17 cellular contexts compared by ENCODE assay signal in genomic region chr17:43588121-43588520, GRCh38.
"Had no signal": no experiment of that assay in that cellular context is flagged by ENCODE, and none has a peak within 500 bp of the region (broad histone marks: within the 10 kb centered on the region; RNA-seq: fewer than 3 reads in every experiment).

No MANE protein-coding gene starts in this region.

- H3K4me3 Mint-ChIP-seq: activated naive CD4-positive, alpha-beta T cell treated with anti-CD3 and anti-CD28 coated beads, Interleukin-2, amount 50 U/mL, for 24 hours; activated T-cell treated with anti-CD3 and anti-CD28 coated beads, Interleukin-2, amount 50 U/mL, for 72 hours; dendritic cell treated with granulocyte-macrophage colony-stimulating factor and Interleukin-4, amounts not matched to agents 40 ng/mL and 50 ng/mL, for 4 days; mesothelial cell of epicardium; T-helper 1 cell treated with Interleukin-12 subunit alpha and Interleukin-12 subunit beta and Interleukin-4 antibody, amounts not matched to agents 30 μg/mL and 1 μg/mL, for 36 hours had no signal

- H3K36me3 ChIP-seq: ovary, tibial artery had no signal

- H3K36me3 Mint-ChIP-seq: activated naive CD4-positive, alpha-beta T cell treated with anti-CD3 and anti-CD28 coated beads, Interleukin-2, amount 50 U/mL, for 24 hours; mesothelial cell of epicardium had no signal

- DNase-seq: activated CD4-positive, alpha-beta T cell treated with anti-CD3 and anti-CD28 coated beads, Interleukin-2, amount 50 U/mL, for 1 hour; activated gamma-delta T cell; activated T-cell treated with anti-CD3 and anti-CD28 coated beads, Interleukin-2, amount 50 U/mL, for 72 hours; effector CD8-positive, alpha-beta T cell; hippocampal formation; left colon; ovary; psoas muscle; stimulated activated naive CD4-positive, alpha-beta T cell treated with Interleukin-2 at 50 U/mL for 16 hours; substantia nigra; tibial artery had no signal

- H3K27me3 ChIP-seq: ovary, tibial artery had no signal

- H3K9me3 ChIP-seq: ovary, psoas muscle, tibial artery had no signal

- H3K4me3 ChIP-seq: lung, ovary, psoas muscle, tibial artery had no signal

- H3K27ac Mint-ChIP-seq: activated naive CD4-positive, alpha-beta T cell treated with anti-CD3 and anti-CD28 coated beads, Interleukin-2, amount 50 U/mL, for 24 hours; activated T-cell treated with anti-CD3 and anti-CD28 coated beads, Interleukin-2, amount 50 U/mL, for 72 hours; dendritic cell treated with granulocyte-macrophage colony-stimulating factor and Interleukin-4, amounts not matched to agents 40 ng/mL and 50 ng/mL, for 4 days; mesothelial cell of epicardium; T-helper 1 cell treated with Interleukin-12 subunit alpha and Interleukin-12 subunit beta and Interleukin-4 antibody, amounts not matched to agents 30 μg/mL and 1 μg/mL, for 36 hours had no signal

- H3K27ac ChIP-seq: ovary, psoas muscle, tibial artery had no signal

- ATAC-seq: activated T-cell treated with anti-CD3 and anti-CD28 coated beads, Interleukin-2, amount 50 U/mL, for 72 hours; esophagus mucosa; left colon; psoas muscle had no signal

- H3K9me3 Mint-ChIP-seq: activated naive CD4-positive, alpha-beta T cell treated with anti-CD3 and anti-CD28 coated beads, Interleukin-2, amount 50 U/mL, for 24 hours; activated T-cell treated with anti-CD3 and anti-CD28 coated beads, Interleukin-2, amount 50 U/mL, for 72 hours; dendritic cell treated with granulocyte-macrophage colony-stimulating factor and Interleukin-4, amounts not matched to agents 40 ng/mL and 50 ng/mL, for 4 days; T-helper 1 cell treated with Interleukin-12 subunit alpha and Interleukin-12 subunit beta and Interleukin-4 antibody, amounts not matched to agents 30 μg/mL and 1 μg/mL, for 36 hours had no signal

- H3K4me1 Mint-ChIP-seq: activated naive CD4-positive, alpha-beta T cell treated with anti-CD3 and anti-CD28 coated beads, Interleukin-2, amount 50 U/mL, for 24 hours had no signal
